8 cellular contexts compared by ENCODE assay signal in genomic region chr4:119212251-119212963, GRCh38. TPM values are rescaled to one million over a fixed set of nuclear protein-coding genes. Genes with fewer than 3 reads are reported as not detected.
DNase-seq lines count a peak whose midpoint lies in the region; ATAC-seq, FAIRE-seq and TF ChIP-seq lines count a peak whose summit lies in the region.

TSS of gene USP53 (plus strand) at chr4:119212713. CDS start at chr4:119239760, 27,047 bp downstream.

- H2AFZ ChIP-seq in parathyroid adenoma: peak within 1 kb of the TSS; percentile 93

- intact Hi-C loops in cardiac septum (cut with DNase I) (loop anchor here (2.0 to 10.0 kb wide), 6 partner anchors 70 to 468 kb away; no protein-coding TSS in a partner anchor), tibial artery (cut with DNase I; ENCODE audit: low total_unique reads) (loop anchor here (5.0 to 10.0 kb wide), 3 partner anchors 108 to 235 kb away; no protein-coding TSS in a partner anchor)

- H3K79me2 ChIP-seq in parathyroid adenoma: peaks cover 2% of the 10 kb centered on the region

- peak; percentile 91 for ATAC-seq in HG02852 (IDR thresholded peaks at IDR 0.05; ENCODE audit: unreplicated experiment)

- H3K9me3 ChIP-seq in parathyroid adenoma (ENCODE audit: control insufficient read depth, low read length) (no peaks in the 10 kb centered on the region), tibial artery (no peaks in the 10 kb centered on the region)

- H3K27ac ChIP-seq in parathyroid adenoma (peak within 1 kb of the TSS; percentile 87), tibial artery (peak within 1 kb of the TSS; percentile 97 to 98)

- H3K4me3 ChIP-seq in parathyroid adenoma (ENCODE audit: low read depth, low read length): peak within 1 kb of the TSS; percentile 78
- peak within 1 kb of the TSS; percentile 81 to 89 for H3K4me3 ChIP-seq in tibial artery

- H3K9ac ChIP-seq in parathyroid adenoma: peak within 1 kb of the TSS; percentile 61

- DNase-seq in GM12892 (ENCODE audit: insufficient read length) (peak; percentile 79), NCI-H146 treated with DMSO at 0.1 percent for 48 hours (lab: John Stamatoyannopoulos, UW; ENCODE audit: unreplicated experiment) (peak; percentile 84), T-helper 1 cell (peak; percentile 96 to 98 (median 97)), amniotic epithelial cell (ENCODE audit: low read depth) (peak; percentile 97), cardiac septum (ENCODE audit: low spot score) (peak; percentile 98), tibial artery (peak; percentile 98 to 100)

- H3K27me3 ChIP-seq in parathyroid adenoma (ENCODE audit: control insufficient read depth, insufficient read depth, low read length) (no peaks in the 10 kb centered on the region), tibial artery (no peaks in the 10 kb centered on the region)

- H3K4me1 ChIP-seq in parathyroid adenoma: no peaks in the 10 kb centered on the region
- peaks cover 0 to 26% (median 0%) of the 10 kb centered on the region in 4 donors for H3K4me1 ChIP-seq in tibial artery

- TF ChIP-seq CTCF in parathyroid adenoma (IDR thresholded peaks at IDR 0.05) (no peak), tibial artery (IDR thresholded peaks at IDR 0.05) (no peak)

- FAIRE-seq in GM12892 (lab: Jason Lieb, UNC): peak; percentile 99

- H3K36me3 ChIP-seq in parathyroid adenoma (ENCODE audit: control insufficient read depth, insufficient read depth, low read length) (no peaks in the 10 kb centered on the region), tibial artery (peaks cover 0 to 10% (median under 1%) of the 10 kb centered on the region in 3 donors)

- peak; percentile 74; the same call in 1 of the 2 replicates for TF ChIP-seq POLR2A in GM12892 (IDR thresholded peaks at IDR 0.05; ENCODE audit: low read depth, low read length)

- H3K4me2 ChIP-seq in parathyroid adenoma (ENCODE audit: low read length): peak within 1 kb of the TSS; percentile 90

RNA-seq across cellular contexts. Expression of gene USP53, which starts in this region (rescaled TPM):
- polyA plus RNA-seq in GM12892 (2012; ENCODE audit: missing spikeins): 2.7 TPM
- total RNA-seq in cardiac septum: 49.7 TPM

Comparison
In these comparisons a context has a peak if more than half of its experiments do, and no peak if none do; other contexts are left out.
1. Peak in every context shown above with its lines: DNase-seq, ATAC-seq, H3K4me3 ChIP-seq and H3K27ac ChIP-seq.